In the genomic region with DNA sequence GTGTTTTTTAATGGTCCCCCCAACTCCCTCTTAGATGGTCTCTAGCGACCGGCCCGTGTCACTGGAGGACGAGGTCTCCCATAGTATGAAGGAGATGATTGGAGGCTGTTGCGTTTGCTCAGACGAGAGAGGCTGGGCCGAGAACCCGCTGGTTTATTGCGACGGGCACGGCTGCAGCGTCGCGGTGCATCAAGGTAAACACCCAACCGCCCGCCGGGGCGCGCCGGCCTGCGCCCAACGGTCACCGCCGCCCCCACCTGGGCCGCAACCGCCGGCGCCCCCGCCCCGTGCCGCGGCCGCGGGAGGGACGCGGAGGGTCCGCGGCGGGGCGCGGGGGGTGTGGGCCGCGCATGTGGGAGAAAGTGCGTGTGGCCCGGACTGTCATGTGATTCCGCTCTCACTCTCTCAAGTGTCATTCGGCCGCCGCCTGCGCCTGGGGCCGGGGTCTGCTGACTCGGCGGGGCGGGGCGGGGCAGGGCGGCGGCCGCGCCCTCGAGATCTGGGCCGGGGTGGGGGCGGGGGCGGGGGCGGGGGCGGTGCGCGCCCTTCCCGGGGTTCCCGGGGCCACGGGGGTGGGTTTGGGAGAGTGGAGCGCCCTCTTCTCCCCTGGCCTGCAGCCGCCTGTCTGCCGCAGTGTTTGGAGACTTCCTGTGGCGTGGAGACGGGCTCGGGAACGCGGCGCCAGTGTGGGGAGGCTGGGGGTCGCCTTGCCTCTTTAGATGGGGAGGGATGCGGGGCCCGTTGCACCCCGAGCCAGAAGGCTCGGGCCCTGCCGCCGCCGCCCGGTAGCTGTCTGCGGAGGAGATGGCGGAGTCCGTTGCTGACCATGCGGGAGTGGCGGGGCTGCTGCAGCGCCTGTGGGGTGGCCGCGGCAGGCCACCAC, we compare ENCODE assay signal across 8 cellular contexts. TPM values are rescaled to one million over a fixed set of nuclear protein-coding genes. Genes with fewer than 3 reads are reported as not detected.
DNase-seq lines count a peak whose midpoint lies in the region; ATAC-seq, FAIRE-seq and TF ChIP-seq lines count a peak whose summit lies in the region.

No MANE protein-coding gene starts in this region.

- H3K9ac ChIP-seq in SK-N-MC (ENCODE audit: insufficient read length), result peak overlapping the region; percentile 57

- POLR2A ChIA-PET in activated naive CD8-positive, alpha-beta T cell treated with anti-CD3 and anti-CD28 coated beads, Interleukin-2, amount 10 ng/mL, durations not matched to agents 7 days and 5 days (lab: Charles Lee), result no interaction called here

- ATAC-seq in HG02981 (IDR thresholded peaks at IDR 0.05; ENCODE audit: unreplicated experiment), result peak; percentile 19
- ATAC-seq in activated naive CD8-positive, alpha-beta T cell treated with anti-CD3 and anti-CD28 coated beads, Interleukin-2, amount 10 ng/mL, durations not matched to agents 7 days and 5 days (ENCODE audit: low read depth), result peak; percentile 30
- ATAC-seq in pancreas, result peak in 3 of 4 donors; percentile 5 to 15 (median 14)
- ATAC-seq in GM19452 (IDR thresholded peaks at IDR 0.05; ENCODE audit: unreplicated experiment), result no peak

- H3K4me1 Mint-ChIP-seq in activated naive CD8-positive, alpha-beta T cell treated with anti-CD3 and anti-CD28 coated beads, Interleukin-2, amount 10 ng/mL, durations not matched to agents 7 days and 5 days, result peaks cover 16% of the 10 kb centered on the region

- no peak for TF ChIP-seq CTCF in pancreas (IDR thresholded peaks at IDR 0.05)

- intact Hi-C loops in cardiac septum (cut with DNase I) (loop anchor here (2.0 to 10.0 kb wide), 3 partner anchors 40 to 420 kb away; no protein-coding TSS in a partner anchor), pancreas (cut with DNase I) (no loop called here)

- no peaks in the 10 kb centered on the region for H3K9me3 ChIP-seq in SK-N-MC (ENCODE audit: low read depth, low read length)
- H3K9me3 ChIP-seq in pancreas, result no peaks in the 10 kb centered on the region

- H3K27me3 ChIP-seq in pancreas, result no peaks in the 10 kb centered on the region

- H3K27me3 Mint-ChIP-seq in activated naive CD8-positive, alpha-beta T cell treated with anti-CD3 and anti-CD28 coated beads, Interleukin-2, amount 10 ng/mL, durations not matched to agents 7 days and 5 days, result peaks cover 7% of the 10 kb centered on the region

- H3K9me3 Mint-ChIP-seq in activated naive CD8-positive, alpha-beta T cell treated with anti-CD3 and anti-CD28 coated beads, Interleukin-2, amount 10 ng/mL, durations not matched to agents 7 days and 5 days, result no peaks in the 10 kb centered on the region

- WGBS in pancreas, 2 donors, result 1% methylated on average over 44 to 96 of the region's 96 CpGs

- peak; percentile 8 for DNase-seq in DMS79 treated with DMSO at 0.1 percent for 48 hours (lab: John Stamatoyannopoulos, UW)
- DNase-seq in DMS79 (lab: John Stamatoyannopoulos, UW), result no peak
- DNase-seq in SK-N-MC (ENCODE audit: low read depth, low spot score), result no peak
- DNase-seq in activated naive CD8-positive, alpha-beta T cell treated with anti-CD3 and anti-CD28 coated beads, Interleukin-2, amount 10 ng/mL, durations not matched to agents 7 days and 5 days, result peak; percentile 67
- peak; percentile 82 for DNase-seq in cardiac septum (ENCODE audit: low spot score)
- DNase-seq in pancreas, result peak; percentile 45 to 84 (median 64)

- H3K27ac ChIP-seq in SK-N-MC, result peak overlapping the region; percentile 96; the same call in 1 of the 2 replicates
- H3K27ac ChIP-seq in pancreas, result peak overlapping the region; percentile 94 to 99 (median 98)

- H3K36me3 ChIP-seq in SK-N-MC (ENCODE audit: insufficient read depth, low read length), result peaks cover 10% of the 10 kb centered on the region
- peaks cover 0 to 6% (median 0%) of the 10 kb centered on the region in 3 donors for H3K36me3 ChIP-seq in pancreas

- H3K27ac Mint-ChIP-seq in activated naive CD8-positive, alpha-beta T cell treated with anti-CD3 and anti-CD28 coated beads, Interleukin-2, amount 10 ng/mL, durations not matched to agents 7 days and 5 days, result peak overlapping the region; percentile 80

- FAIRE-seq in pancreas (lab: Jason Lieb, UNC), result no peak

- H3K4me3 ChIP-seq in SK-N-MC, result peak overlapping the region; percentile 73
- peak overlapping the region; percentile 61 to 74 (median 66) for H3K4me3 ChIP-seq in pancreas

- peak overlapping the region; percentile 84 for H3K4me3 Mint-ChIP-seq in activated naive CD8-positive, alpha-beta T cell treated with anti-CD3 and anti-CD28 coated beads, Interleukin-2, amount 10 ng/mL, durations not matched to agents 7 days and 5 days

- peaks cover 11% of the 10 kb centered on the region for H3K36me3 Mint-ChIP-seq in activated naive CD8-positive, alpha-beta T cell treated with anti-CD3 and anti-CD28 coated beads, Interleukin-2, amount 10 ng/mL, durations not matched to agents 7 days and 5 days

- H3K4me1 ChIP-seq in pancreas, result peaks cover 15 to 30% (median 16%) of the 10 kb centered on the region in 3 donors

RNA-seq across cellular contexts. Expression of gene MLLT10, which starts 0.8 kb away (rescaled TPM):
- 10 to 100 TPM; 50.0 to 58.0 TPM for total RNA-seq in activated naive CD8-positive, alpha-beta T cell treated with anti-CD3 and anti-CD28 coated beads, Interleukin-2, amount 10 ng/mL, durations not matched to agents 7 days and 5 days
- total RNA-seq in cardiac septum (32.5 TPM), pancreas (10 to 100 TPM; 10.7 to 25.1 (median 15.4) TPM)
- polyA plus RNA-seq in pancreas, result 10 to 100 TPM; 11.3 to 14.5 TPM

RNA-seq across cellular contexts. Expression of gene SKIDA1, which starts 9.4 kb away (rescaled TPM):
- under 1 TPM; 0.09 to 0.58 TPM for total RNA-seq in activated naive CD8-positive, alpha-beta T cell treated with anti-CD3 and anti-CD28 coated beads, Interleukin-2, amount 10 ng/mL, durations not matched to agents 7 days and 5 days
- total RNA-seq in cardiac septum (1.8 TPM), pancreas (under 1 TPM; 0.51 to 0.97 (median 0.62) TPM)
- polyA plus RNA-seq in pancreas, result under 1 TPM; 0.23 to 0.52 TPM

Comparison
In these comparisons a context has a peak if more than half of its experiments do, and no peak if none do; other contexts are left out.
1. DNase-seq: peak in DMS79 treated with DMSO at 0.1 percent for 48 hours (single experiment), activated naive CD8-positive, alpha-beta T cell treated with anti-CD3 and anti-CD28 coated beads, Interleukin-2, amount 10 ng/mL, durations not matched to agents 7 days and 5 days (single experiment), cardiac septum (single experiment) and pancreas (6 of 6); none in DMS79 (single experiment) and SK-N-MC (single experiment).